ENCODE assay signal across 8 cellular contexts in genomic region chr5:14581891-14582796, GRCh38. TPM values are rescaled to one million over a fixed set of nuclear protein-coding genes. Genes with fewer than 3 reads are reported as not detected.
DNase-seq lines count a peak whose midpoint lies in the region; ATAC-seq, FAIRE-seq and TF ChIP-seq lines count a peak whose summit lies in the region.

No MANE protein-coding gene starts in this region.

- intact Hi-C loops in right lobe of liver (cut with DNase I) = no loop called here

- peaks cover 8% of the 10 kb centered on the region for H3K9me3 ChIP-seq in WERI-Rb-1 (ENCODE audit: severe bottlenecking)
- no peaks in the 10 kb centered on the region for H3K9me3 ChIP-seq in right lobe of liver

- H3K27me3 ChIP-seq in WERI-Rb-1 (ENCODE audit: insufficient read depth, low read depth, severe bottlenecking) (no peaks in the 10 kb centered on the region), bronchial epithelial cell (ENCODE audit: control insufficient read depth, insufficient read depth, low read length) (peaks cover 2% of the 10 kb centered on the region), right lobe of liver (no peaks in the 10 kb centered on the region)

- TF ChIP-seq CTCF in GM12873 (IDR thresholded peaks at IDR 0.05; ENCODE audit: insufficient read depth, low read depth, low read length, missing control alignments) (peak; percentile 41), HFF-Myc (IDR thresholded peaks at IDR 0.05; ENCODE audit: low read depth, low read length, missing control alignments) (no peak), NB4 (IDR thresholded peaks at IDR 0.05; ENCODE audit: low read depth, low read length) (peak; percentile 8), WERI-Rb-1 (IDR thresholded peaks at IDR 0.05; ENCODE audit: low read depth, low read length) (peak; percentile 62), bronchial epithelial cell (IDR thresholded peaks at IDR 0.05; ENCODE audit: insufficient read depth, low read length, severe bottlenecking) (peak; percentile 13), right lobe of liver (IDR thresholded peaks at IDR 0.05) (peak in 2 of 4 donors; percentile 13 to 27)

- H3K36me3 ChIP-seq in WERI-Rb-1 (peaks cover 4% of the 10 kb centered on the region; the same call in 1 of the 2 replicates), bronchial epithelial cell (ENCODE audit: control insufficient read depth, insufficient read depth, low read length) (no peaks in the 10 kb centered on the region), right lobe of liver (no peaks in the 10 kb centered on the region)

- H3K27ac ChIP-seq in WERI-Rb-1 = peak overlapping the region; percentile 91
- peak overlapping the region in 2 of 3 donors; percentile 51 to 57 for H3K27ac ChIP-seq in right lobe of liver

- 4% methylated on average over 17 of the region's 86 CpGs for WGBS in right lobe of liver (ENCODE audit: insufficient coverage, low coverage, low lambda C conversion rate, missing lambda C conversion rate)

- H3K4me3 ChIP-seq in HFF-Myc (replicated peaks; ENCODE audit: low read depth, low read length) = peak overlapping the region; percentile 39
- H3K4me3 ChIP-seq in NB4 (ENCODE audit: low read depth, low read length) = no peak overlapping the region
- peak overlapping the region; percentile 79 for H3K4me3 ChIP-seq in WERI-Rb-1 (ENCODE audit: low read depth, low read length)
- H3K4me3 ChIP-seq in bronchial epithelial cell (ENCODE audit: low read depth, low read length) = peak overlapping the region; percentile 31
- peak overlapping the region; percentile 42 to 64 (median 51) for H3K4me3 ChIP-seq in right lobe of liver

- no peak for TF ChIP-seq POLR2A in NB4 (IDR thresholded peaks at IDR 0.05; ENCODE audit: extremely low read depth, insufficient read length)
- no peak for TF ChIP-seq POLR2A in right lobe of liver (IDR thresholded peaks at IDR 0.05)

- FAIRE-seq in bronchial epithelial cell (lab: Jason Lieb, UNC) = no peak

- ATAC-seq in right lobe of liver = peak; percentile 63 to 71 (median 67)

- no peak for DNase-seq in HFF-Myc (ENCODE audit: extremely low read depth, low read depth)
- DNase-seq in NB4 (ENCODE audit: low read depth) = peak; percentile 62
- peak; percentile 92 for DNase-seq in WERI-Rb-1
- DNase-seq in bronchial epithelial cell (ENCODE audit: low read depth) = peak; percentile 21
- peak; percentile 55 to 73 (median 68) for DNase-seq in right lobe of liver
- peak; percentile 70 for DNase-seq in stimulated activated CD8-positive, alpha-beta memory T cell treated with anti-CD3 and anti-CD28 coated beads, Interleukin-12 subunit alpha, Interleukin-12 subunit beta, amount 100 ng/mL, for 1 hour (ENCODE audit: low read depth)
- no peak for DNase-seq in putamen (ENCODE audit: low spot score)

- H3K4me1 ChIP-seq in right lobe of liver = peaks cover 0 to 19% (median 0%) of the 10 kb centered on the region in 4 donors

RNA-seq across cellular contexts. Expression of gene OTULINL, which starts 0.6 kb away (rescaled TPM):
- total RNA-seq in bronchial epithelial cell (0.77 and 0.79 TPM in 2 replicates), right lobe of liver (1 to 10 TPM in 3 of 6 experiments, under 1 TPM in 3; 0.66 to 1.7 (median 1.2) TPM)

Comparison
In these comparisons a context has a peak if more than half of its experiments do, and no peak if none do; other contexts are left out.
1. DNase-seq: peak in NB4 (single experiment), WERI-Rb-1 (single experiment), bronchial epithelial cell (single experiment), right lobe of liver (3 of 3) and stimulated activated CD8-positive, alpha-beta memory T cell treated with anti-CD3 and anti-CD28 coated beads, Interleukin-12 subunit alpha, Interleukin-12 subunit beta, amount 100 ng/mL, for 1 hour (single experiment); none in HFF-Myc (single experiment) and putamen (single experiment).